ENCODE assay signal across 15 cellular contexts in the genomic region with DNA sequence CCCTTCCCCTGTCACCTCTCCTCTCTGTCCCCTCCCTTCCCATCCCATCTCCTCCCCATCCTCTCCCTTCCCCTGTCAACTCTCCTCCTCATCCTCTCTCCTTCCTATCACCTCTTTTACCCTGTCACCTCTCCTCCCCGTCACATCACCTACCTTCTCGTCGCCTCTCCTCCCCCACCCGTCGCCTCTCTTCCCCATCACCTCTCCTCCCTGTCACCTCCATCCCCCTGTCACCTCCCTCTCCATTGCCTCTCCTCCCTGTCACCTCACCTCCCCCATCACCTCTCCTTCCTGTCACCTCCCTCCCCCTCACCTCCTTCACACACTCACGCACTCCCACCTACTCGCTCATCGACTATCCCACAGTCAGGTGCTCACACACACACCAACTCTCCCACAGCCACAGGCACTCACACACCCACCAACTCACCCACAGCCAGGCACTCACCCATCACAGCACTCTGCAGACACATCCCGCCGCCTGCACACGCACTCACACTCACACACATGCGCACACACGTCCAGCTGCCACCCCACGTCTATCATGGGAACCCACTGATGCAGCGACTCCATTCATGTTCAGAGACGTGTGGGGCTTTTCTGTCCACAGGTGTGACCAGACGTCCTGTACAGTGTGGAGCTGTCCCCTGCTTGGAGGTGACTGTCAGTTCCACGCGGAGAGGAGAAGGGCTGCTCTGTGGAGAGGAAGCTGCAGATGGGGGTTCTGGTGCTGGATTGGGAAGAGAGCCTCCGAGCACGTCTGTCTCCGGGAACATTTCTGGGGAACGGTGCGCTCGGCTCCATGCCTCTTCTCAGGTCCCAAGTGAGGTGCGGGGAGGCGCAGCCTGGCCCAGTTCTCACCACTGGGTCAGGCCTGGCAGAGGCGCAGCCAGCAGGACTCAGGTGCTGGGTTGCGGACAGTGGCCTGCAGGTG.
DNase-seq lines count a peak whose midpoint lies in the region; ATAC-seq and TF ChIP-seq lines count a peak whose summit lies in the region.
"Had no signal": no experiment of that assay in that cellular context is flagged by ENCODE, and none has a peak within 500 bp of the region (broad histone marks: within the 10 kb centered on the region; RNA-seq: fewer than 3 reads in every experiment).

No MANE protein-coding gene starts in this region.

- H3K9me3 ChIP-seq in heart right ventricle (no peaks in the 10 kb centered on the region), HEK293 (ENCODE audit: control insufficient read depth, insufficient read depth, low read depth, low read length) (no peaks in the 10 kb centered on the region)

- peak overlapping the region; percentile 31 for H3K27ac Mint-ChIP-seq in nephron progenitor cell
- no peak overlapping the region for H3K27ac Mint-ChIP-seq in T-cell
- H3K27ac Mint-ChIP-seq: CD4-positive, CD25-positive, alpha-beta regulatory T cell; IgD-negative memory B cell had no signal

- H3K9me3 Mint-ChIP-seq in nephron progenitor cell (no peaks in the 10 kb centered on the region), T-cell (no peaks in the 10 kb centered on the region)
- H3K9me3 Mint-ChIP-seq: CD4-positive, CD25-positive, alpha-beta regulatory T cell; IgD-negative memory B cell had no signal

- H3K4me3 Mint-ChIP-seq in nephron progenitor cell: no peak overlapping the region
- H3K4me3 Mint-ChIP-seq in T-cell: no peak overlapping the region
- H3K4me3 Mint-ChIP-seq: CD4-positive, CD25-positive, alpha-beta regulatory T cell had no signal

- TF ChIP-seq CTCF in heart right ventricle (IDR thresholded peaks at IDR 0.05): no peak
- TF ChIP-seq CTCF in HEK293 (tag by site-specific recombination; IDR thresholded peaks at IDR 0.05): no peak
- no peak for TF ChIP-seq CTCF in nephron progenitor cell (IDR thresholded peaks at IDR 0.05)

- DNase-seq in Right ventricle myocardium superior (peak; percentile 34), heart right ventricle (no peak), nephron progenitor cell (no peak), posterior vena cava (ENCODE audit: low spot score) (peak; percentile 25), T-cell (no peak), superior temporal gyrus (ENCODE audit: extremely low spot score) (no peak)
- DNase-seq: CD4-positive, CD25-positive, alpha-beta regulatory T cell; DMS79; GOT3; HCEC 1CT had no signal

- CTCF ChIA-PET in HEK293 (lab: Yijun Ruan, JAX) (no interaction called here), T-cell (lab: Charles Lee) (no interaction called here)

- WGBS in heart right ventricle, 2 donors: 85 to 92% methylated on average over 29 of the region's 29 CpGs

- H3K4me3 ChIP-seq in heart right ventricle (no peak overlapping the region), HEK293 (ENCODE audit: low read depth, low read length) (no peak overlapping the region)
- H3K4me3 ChIP-seq: GM12878 had no signal

- no peaks in the 10 kb centered on the region for H3K36me3 Mint-ChIP-seq in nephron progenitor cell (ENCODE audit: low read depth)
- no peaks in the 10 kb centered on the region for H3K36me3 Mint-ChIP-seq in T-cell
- H3K36me3 Mint-ChIP-seq: CD4-positive, CD25-positive, alpha-beta regulatory T cell; IgD-negative memory B cell had no signal

- ATAC-seq in Right ventricle myocardium superior (ENCODE audit: poor library complexity) (no peak), heart right ventricle (no peak), GM21528 (IDR thresholded peaks at IDR 0.05; ENCODE audit: low FRiP score, unreplicated experiment) (no peak), T-cell (replicated peaks in 1 of 4) (no peak)
- ATAC-seq: GM12878 had no signal

- peaks cover 0 to 4% (median 0%) of the 10 kb centered on the region in 7 donors for H3K27me3 ChIP-seq in heart right ventricle

- no peak overlapping the region for H3K27ac ChIP-seq in heart right ventricle
- no peak overlapping the region for H3K27ac ChIP-seq in HEK293 (ENCODE audit: extremely low read depth, low read depth, low read length)
- H3K27ac ChIP-seq: 22Rv1 had no signal

- H3K4me1 Mint-ChIP-seq in nephron progenitor cell (peaks cover 43% of the 10 kb centered on the region), T-cell (no peaks in the 10 kb centered on the region)
- H3K4me1 Mint-ChIP-seq: CD4-positive, CD25-positive, alpha-beta regulatory T cell; IgD-negative memory B cell had no signal

- intact Hi-C loops in Right ventricle myocardium superior (cut with DNase I): no loop called here
- intact Hi-C loops in heart right ventricle (cut with DNase I): no loop called here
- intact Hi-C loops in posterior vena cava (cut with DNase I): no loop called here

- POLR2A ChIA-PET in HEK293 (lab: Yijun Ruan, JAX): no interaction called here
- POLR2A ChIA-PET in T-cell (lab: Charles Lee): no interaction called here

- H3K36me3 ChIP-seq in heart right ventricle (no peaks in the 10 kb centered on the region), HEK293 (ENCODE audit: control insufficient read depth in 2 of 2, insufficient read depth in 1 of 2, low read length in 2 of 2) (no peaks in the 10 kb centered on the region)

- H3K27me3 Mint-ChIP-seq in nephron progenitor cell (ENCODE audit: low read depth, poor library complexity) (peaks cover 24% of the 10 kb centered on the region), T-cell (peaks cover 17 to 22% of the 10 kb centered on the region in 2 donors)
- H3K27me3 Mint-ChIP-seq: CD4-positive, CD25-positive, alpha-beta regulatory T cell had no signal

- H3K4me1 ChIP-seq in heart right ventricle (peaks cover 0 to 18% (median 5%) of the 10 kb centered on the region in 9 donors), HEK293 (ENCODE audit: control insufficient read depth, insufficient read depth, low read length) (no peaks in the 10 kb centered on the region)

TF ChIP-seq in HEK293, 187 proteins besides CTCF, POLR2A, EP300 and RAD21:
- TF ChIP-seq ZFHX2 (tag by site-specific recombination; conservative IDR thresholded peaks at IDR 0.05) (peak; percentile 99), ZNF558 (tag by site-specific recombination; IDR thresholded peaks at IDR 0.05) (no peak), EGR2 (tag by site-specific recombination; IDR thresholded peaks at IDR 0.05; ENCODE audit: low read depth) (peak; percentile 100), KLF17 (tag by site-specific recombination; IDR thresholded peaks at IDR 0.05) (peak; percentile 86; the same call in 1 of the 2 replicates), ZNF398 (tag by site-specific recombination; IDR thresholded peaks at IDR 0.05) (no peak)
TF ChIP-seq in HEK293: peak in this region for 3.

Comparison
In these comparisons a context has a peak if more than half of its experiments do, and no peak if none do; other contexts are left out.
1. DNase-seq: peak in Right ventricle myocardium superior (single experiment) and posterior vena cava (single experiment); none in heart right ventricle (0 of 2), nephron progenitor cell (single experiment), T-cell (0 of 34) and superior temporal gyrus (single experiment).